Comparison of ENCODE assay signal across 9 cellular contexts in the genomic region with DNA sequence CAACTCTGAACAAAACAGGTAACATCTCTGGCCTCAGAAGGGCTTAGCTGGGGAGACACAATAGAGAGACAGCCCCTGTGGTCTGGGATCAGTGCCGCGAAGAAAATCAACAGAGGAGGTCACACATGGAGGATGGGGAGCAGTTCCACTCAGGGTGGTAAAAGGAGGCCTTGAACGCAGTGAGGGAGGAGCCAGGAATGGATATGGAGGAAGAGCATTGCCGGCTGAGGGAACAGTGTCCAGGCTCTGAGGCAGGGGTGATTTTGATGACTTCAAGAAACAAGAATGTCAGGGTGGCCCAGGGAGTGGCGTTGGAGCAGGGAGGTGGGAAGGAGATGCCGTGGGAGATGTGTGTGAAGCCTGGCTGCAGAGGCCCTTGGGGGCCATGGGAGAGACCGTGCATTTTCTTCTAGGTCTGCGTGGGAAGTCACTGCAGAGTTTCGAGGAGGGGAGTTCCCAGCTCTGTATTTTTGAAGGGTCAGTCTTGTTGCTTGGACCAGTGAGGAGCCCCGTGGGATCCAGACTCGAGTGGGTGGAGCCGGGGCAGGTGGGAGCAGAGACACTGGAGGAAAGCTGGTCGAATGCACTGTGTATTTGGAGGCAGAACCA. TPM values are rescaled to one million over a fixed set of nuclear protein-coding genes. Genes with fewer than 3 reads are reported as not detected.
DNase-seq lines count a peak whose midpoint lies in the region; ATAC-seq and TF ChIP-seq lines count a peak whose summit lies in the region.
"Had no signal": no experiment of that assay in that cellular context is flagged by ENCODE, and none has a peak within 500 bp of the region (broad histone marks: within the 10 kb centered on the region; RNA-seq: fewer than 3 reads in every experiment).

No MANE protein-coding gene starts in this region.

- peaks cover 41 to 53% (median 44%) of the 10 kb centered on the region in 3 donors for H3K4me1 Mint-ChIP-seq in IgD-negative memory B cell

- H3K27ac ChIP-seq in breast epithelium = peak overlapping the region; percentile 89 to 92
- H3K27ac ChIP-seq in mesodermal cell (ENCODE audit: low read depth, low read length, severe bottlenecking) = peak overlapping the region; percentile 48

- H3K36me3 Mint-ChIP-seq in IgD-negative memory B cell = no peaks in the 10 kb centered on the region

- H3K9me3 Mint-ChIP-seq in IgD-negative memory B cell = no peaks in the 10 kb centered on the region

- peaks cover 44 to 62% of the 10 kb centered on the region in 2 donors for H3K4me1 ChIP-seq in breast epithelium
- peaks cover 95% of the 10 kb centered on the region for H3K4me1 ChIP-seq in mesodermal cell (ENCODE audit: control insufficient read depth, insufficient read depth, low read length, poor library complexity, severe bottlenecking)

- WGBS in mesodermal cell (ENCODE audit: insufficient coverage in 2 of 2), 2 experiments = 91 to 92% methylated on average over 11 to 13 of the region's 13 CpGs

- H3K36me3 ChIP-seq in breast epithelium (no peaks in the 10 kb centered on the region), mesodermal cell (ENCODE audit: control insufficient read depth, insufficient read depth, low read length) (peaks cover 16% of the 10 kb centered on the region)

- no peak for TF ChIP-seq CTCF in breast epithelium (IDR thresholded peaks at IDR 0.05)

- TF ChIP-seq POLR2A in breast epithelium (IDR thresholded peaks at IDR 0.05) = no peak

- DNase-seq in ACHN = peak; percentile 33
- DNase-seq in breast epithelium (ENCODE audit: low spot score in 2 of 2) = no peak
- no peak for DNase-seq in NCI-H2029 treated with DMSO at 0.1 percent for 48 hours (lab: John Stamatoyannopoulos, UW)
- no peak for DNase-seq in SW 1271 (lab: John Stamatoyannopoulos, UW)
- DNase-seq in stimulated activated CD4-positive, alpha-beta T cell treated with anti-CD3 and anti-CD28 coated beads, Interleukin-1b, Interleukin-23, amount 100 ng/mL, for 48 hours = no peak

- H3K4me3 ChIP-seq in breast epithelium (no peak overlapping the region), mesodermal cell (ENCODE audit: extremely low read depth, insufficient read depth, low read length, poor library complexity, severe bottlenecking) (no peak overlapping the region)

- H3K27ac Mint-ChIP-seq in IgD-negative memory B cell = peak overlapping the region; percentile 19 to 93 (median 79)

- H3K27me3 ChIP-seq in breast epithelium = no peaks in the 10 kb centered on the region

- H3K9me3 ChIP-seq in breast epithelium = no peaks in the 10 kb centered on the region
- no peaks in the 10 kb centered on the region for H3K9me3 ChIP-seq in mesodermal cell (ENCODE audit: control insufficient read depth, low read length)

- no peaks in the 10 kb centered on the region for H3K27me3 Mint-ChIP-seq in IgD-negative memory B cell

- H3K4me3 Mint-ChIP-seq in IgD-negative memory B cell = peak overlapping the region in 1 of 4 donors; percentile 77

- no peak for ATAC-seq in HG03354 (IDR thresholded peaks at IDR 0.05; ENCODE audit: poor library complexity, severe bottlenecking, unreplicated experiment)

- in situ Hi-C loops in ACHN (cut with HindIII; ENCODE audit: low pct_ligation_motif_present, low pct_unique_long_range_greater_than_20kb, low sequenced_read_pairs) = no loop called here

- intact Hi-C loops in breast epithelium (cut with DNase I; ENCODE audit: low total_unique reads) = loop anchor here (5.0 kb wide), 1 partner anchor 40 kb away; no protein-coding TSS in a partner anchor

RNA-seq across cellular contexts. Expression of a gene that starts 35.7 kb away (rescaled TPM):
- not detected for polyA plus RNA-seq in IgD-negative memory B cell
- under 1 TPM in 2 of 3 donors, not detected in 1; 0.15 to 0.16 TPM for total RNA-seq in breast epithelium
- 0.26 TPM for polyA plus RNA-seq in mesodermal cell (2013, experiment 1 of 2)
- polyA plus RNA-seq in mesodermal cell (2013, experiment 2 of 2) = 0.35 TPM
- total RNA-seq: mucosa of gallbladder had no signal

RNA-seq across cellular contexts. Expression of a gene that starts 47.9 kb away (rescaled TPM):
- polyA plus RNA-seq in IgD-negative memory B cell = 45.0 TPM
- total RNA-seq in breast epithelium = 10 to 100 TPM; 52.8 to 76.8 (median 74.8) TPM
- polyA plus RNA-seq in mesodermal cell (2013, experiment 1 of 2) = 117 TPM
- polyA plus RNA-seq in mesodermal cell (2013, experiment 2 of 2) = 90.6 TPM
